Comparison of ENCODE assay signal across 16 cellular contexts in the genomic region with DNA sequence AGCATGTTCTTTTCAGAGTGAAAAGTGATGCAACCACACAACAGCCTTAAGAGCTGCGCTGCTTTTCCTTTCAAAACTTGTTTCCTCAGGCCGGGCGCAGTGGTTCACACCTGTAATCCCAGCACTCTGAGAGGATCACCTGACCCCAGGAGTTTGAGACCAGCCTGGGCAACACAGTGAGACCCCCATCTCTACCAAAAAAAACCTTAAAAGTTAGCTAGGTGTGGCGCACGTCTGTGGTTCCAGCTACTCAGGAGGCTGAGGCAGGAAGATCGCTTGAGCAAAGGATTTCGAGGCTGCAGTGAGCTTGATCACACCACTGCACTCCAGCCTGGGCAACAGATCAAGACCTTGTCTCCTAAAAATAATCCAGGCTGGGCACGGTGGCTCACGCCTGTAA. TPM values are rescaled to one million over a fixed set of nuclear protein-coding genes. Genes with fewer than 3 reads are reported as not detected.
DNase-seq lines count a peak whose midpoint lies in the region; TF ChIP-seq lines count a peak whose summit lies in the region.
"Had no signal": no experiment of that assay in that cellular context is flagged by ENCODE, and none has a peak within 500 bp of the region (broad histone marks: within the 10 kb centered on the region; RNA-seq: fewer than 3 reads in every experiment).

No MANE protein-coding gene starts in this region.

- H3K36me3 ChIP-seq in neural progenitor cell, result no peaks in the 10 kb centered on the region

- peaks cover 24% of the 10 kb centered on the region for H3K36me3 Mint-ChIP-seq in T-helper 2 cell treated with Interferon-gamma antibody and Interleukin-4, amounts not matched to agents 5 μg/mL and 100 μg/mL, for 36 hours (ENCODE audit: low read depth)
- peaks cover 21% of the 10 kb centered on the region for H3K36me3 Mint-ChIP-seq in activated naive CD8-positive, alpha-beta T cell treated with anti-CD3 and anti-CD28 coated beads for 36 hours
- H3K36me3 Mint-ChIP-seq in neural progenitor cell, result peaks cover 6% of the 10 kb centered on the region

- no peaks in the 10 kb centered on the region for H3K27me3 Mint-ChIP-seq in T-helper 2 cell treated with Interferon-gamma antibody and Interleukin-4, amounts not matched to agents 5 μg/mL and 100 μg/mL, for 36 hours (ENCODE audit: low read depth)
- H3K27me3 Mint-ChIP-seq in activated naive CD8-positive, alpha-beta T cell treated with anti-CD3 and anti-CD28 coated beads for 36 hours, result no peaks in the 10 kb centered on the region
- no peaks in the 10 kb centered on the region for H3K27me3 Mint-ChIP-seq in neural progenitor cell (ENCODE audit: insufficient read depth, low read depth)

- peak overlapping the region; percentile 59 for H3K4me3 Mint-ChIP-seq in T-helper 2 cell treated with Interferon-gamma antibody and Interleukin-4, amounts not matched to agents 5 μg/mL and 100 μg/mL, for 36 hours
- peak overlapping the region; percentile 67 for H3K4me3 Mint-ChIP-seq in activated naive CD8-positive, alpha-beta T cell treated with anti-CD3 and anti-CD28 coated beads for 36 hours
- H3K4me3 Mint-ChIP-seq in neural progenitor cell, result peak overlapping the region; percentile 52

- H3K4me1 Mint-ChIP-seq in T-helper 2 cell treated with Interferon-gamma antibody and Interleukin-4, amounts not matched to agents 5 μg/mL and 100 μg/mL, for 36 hours (ENCODE audit: low read depth), result peaks cover 8% of the 10 kb centered on the region
- peaks cover 27% of the 10 kb centered on the region for H3K4me1 Mint-ChIP-seq in activated naive CD8-positive, alpha-beta T cell treated with anti-CD3 and anti-CD28 coated beads for 36 hours
- H3K4me1 Mint-ChIP-seq in neural progenitor cell, result peaks cover 24% of the 10 kb centered on the region

- H3K4me3 ChIP-seq in HL-60 (replicated peaks; ENCODE audit: insufficient read depth, low read length) (no peak overlapping the region), neural progenitor cell (no peak overlapping the region)

- peaks cover 34% of the 10 kb centered on the region for H4K20me1 ChIP-seq in neural progenitor cell (ENCODE audit: low read depth)

- no peak overlapping the region for H2AFZ ChIP-seq in neural progenitor cell (replicated peaks)

- TF ChIP-seq CTCF in HL-60 (IDR thresholded peaks at IDR 0.05; ENCODE audit: insufficient read depth, low read length) (no peak), neural progenitor cell (IDR thresholded peaks at IDR 0.05) (no peak)

- H3K79me2 ChIP-seq in neural progenitor cell (ENCODE audit: low read depth), result peaks cover 45% of the 10 kb centered on the region

- no peaks in the 10 kb centered on the region for H3K27me3 ChIP-seq in HL-60 (ENCODE audit: insufficient read depth, poor library complexity, severe bottlenecking)
- no peaks in the 10 kb centered on the region for H3K27me3 ChIP-seq in neural progenitor cell
- H3K27me3 ChIP-seq: gastrocnemius medialis, spleen had no signal

- H3F3A ChIP-seq in neural progenitor cell (ENCODE audit: low read depth), result peaks cover 6% of the 10 kb centered on the region

- H3K27ac Mint-ChIP-seq in T-helper 2 cell treated with Interferon-gamma antibody and Interleukin-4, amounts not matched to agents 5 μg/mL and 100 μg/mL, for 36 hours, result no peak overlapping the region
- H3K27ac Mint-ChIP-seq in activated naive CD8-positive, alpha-beta T cell treated with anti-CD3 and anti-CD28 coated beads for 36 hours, result peak overlapping the region; percentile 51
- no peak overlapping the region for H3K27ac Mint-ChIP-seq in neural progenitor cell

- no peaks in the 10 kb centered on the region for H3K9me3 ChIP-seq in neural progenitor cell (ENCODE audit: low read depth)
- H3K9me3 ChIP-seq: gastrocnemius medialis, spleen had no signal

- H3K9ac ChIP-seq in neural progenitor cell, result no peak overlapping the region

- DNase-seq in T-helper 2 cell treated with Interferon-gamma antibody and Interleukin-4, amounts not matched to agents 5 μg/mL and 100 μg/mL, for 36 hours (ENCODE audit: low spot score), result no peak
- DNase-seq in T-helper 2 cell (no peak), HL-60 (ENCODE audit: low read depth in 1 of 2, low spot score in 1 of 2) (no peak), neural progenitor cell (ENCODE audit: low spot score) (no peak), KG1 (lab: John Stamatoyannopoulos, UW) (no peak), NCI-H774 (lab: John Stamatoyannopoulos, UW) (no peak), NCI-H1694 treated with DMSO at 0.1 percent for 48 hours (lab: John Stamatoyannopoulos, UW) (no peak)
- no peak for DNase-seq in activated naive CD8-positive, alpha-beta T cell treated with anti-CD3 and anti-CD28 coated beads for 36 hours
- DNase-seq: DMS153; effector CD8-positive, alpha-beta T cell; gastrocnemius medialis; kidney; NCI-H1417; NCI-H510A treated with DMSO at 0.1 percent for 48 hours; spleen had no signal

- peak overlapping the region; percentile 98 for H3K27ac ChIP-seq in HL-60 (replicated peaks)
- H3K27ac ChIP-seq in neural progenitor cell, result no peak overlapping the region

- peaks cover 20% of the 10 kb centered on the region for H3K4me1 ChIP-seq in neural progenitor cell

- H3K4me2 ChIP-seq in neural progenitor cell, result no peak overlapping the region

- H3K9me3 Mint-ChIP-seq in T-helper 2 cell treated with Interferon-gamma antibody and Interleukin-4, amounts not matched to agents 5 μg/mL and 100 μg/mL, for 36 hours, result no peaks in the 10 kb centered on the region
- no peaks in the 10 kb centered on the region for H3K9me3 Mint-ChIP-seq in activated naive CD8-positive, alpha-beta T cell treated with anti-CD3 and anti-CD28 coated beads for 36 hours
- no peaks in the 10 kb centered on the region for H3K9me3 Mint-ChIP-seq in neural progenitor cell

RNA-seq across cellular contexts. Expression of a gene that starts 2.0 kb away (rescaled TPM):
- total RNA-seq in activated naive CD8-positive, alpha-beta T cell treated with anti-CD3 and anti-CD28 coated beads for 36 hours, result 10 to 100 TPM; 17.7 to 18.1 TPM
- total RNA-seq in neural progenitor cell (ENCODE audit: low replicate concordance), result 15.1 and 17.9 TPM in 2 replicates

RNA-seq across cellular contexts. Expression of a gene that starts 9.7 kb away (rescaled TPM):
- total RNA-seq in activated naive CD8-positive, alpha-beta T cell treated with anti-CD3 and anti-CD28 coated beads for 36 hours, result not detected
- total RNA-seq in neural progenitor cell (ENCODE audit: low replicate concordance), result 0.06 TPM in 1 of 2 replicates, not detected in the other
- total RNA-seq: gastrocnemius medialis, Right ventricle myocardium inferior had no signal

RNA-seq across cellular contexts. Expression of a gene that starts 18.8 kb away (rescaled TPM):
- total RNA-seq in activated naive CD8-positive, alpha-beta T cell treated with anti-CD3 and anti-CD28 coated beads for 36 hours, result 10 to 100 TPM; 49.9 to 56.7 TPM
- 0.30 and 2.0 TPM in 2 replicates for total RNA-seq in neural progenitor cell (ENCODE audit: low replicate concordance)

Comparison
In these comparisons a context has a peak if more than half of its experiments do, and no peak if none do; other contexts are left out.
1. RNA of a gene that starts 18.8 kb away (total RNA-seq): 49.9 to 56.7 TPM in activated naive CD8-positive, alpha-beta T cell treated with anti-CD3 and anti-CD28 coated beads for 36 hours; 0.30 to 2.0 TPM in neural progenitor cell; every median in the first group is over 10 times any median in the second.
2. Peak in every context shown above with its lines, with median percentiles within 50 percentile points of each other: H3K4me3 Mint-ChIP-seq.